ENCODE assay signal across 4 cellular contexts in the genomic region with DNA sequence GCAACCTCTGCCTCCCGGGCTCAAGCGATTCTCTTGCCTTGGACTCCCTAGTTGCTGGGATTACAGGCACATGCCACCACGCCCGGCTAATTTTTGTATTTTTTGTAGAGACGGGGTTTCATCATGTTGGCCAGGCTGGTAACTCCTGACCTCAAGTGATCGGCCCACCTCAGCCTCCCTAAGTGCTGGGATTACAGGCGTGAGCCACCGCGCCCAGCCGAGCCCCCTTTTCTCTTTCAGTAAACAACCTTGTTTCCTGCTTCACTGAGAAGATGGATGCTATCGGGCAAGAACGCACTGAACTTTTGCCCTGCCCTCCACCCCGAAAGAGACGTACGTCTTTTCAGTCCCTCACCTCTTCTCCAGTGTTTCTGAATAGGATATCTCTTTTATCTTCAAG. TPM values are rescaled to one million over a fixed set of nuclear protein-coding genes. Genes with fewer than 3 reads are reported as not detected.
"Had no signal": no experiment of that assay in that cellular context is flagged by ENCODE, and none has a peak within 500 bp of the region (broad histone marks: within the 10 kb centered on the region; RNA-seq: fewer than 3 reads in every experiment).

No MANE protein-coding gene starts in this region.

RNA-seq across cellular contexts. Expression of a gene that starts 59.6 kb away (rescaled TPM):
- total RNA-seq: HT-29, HT1080, IMR-90, K562 had no signal
